ENCODE assay signal across 8 cellular contexts in genomic region chr3:171088984-171089754, GRCh38.
DNase-seq lines count a peak whose midpoint lies in the region; TF ChIP-seq lines count a peak whose summit lies in the region.

No MANE protein-coding gene starts in this region.

- in situ Hi-C loops in GM13977 (cut with MboI; ENCODE audit: low pct_unique_long_range_greater_than_20kb, low sequenced_read_pairs, unreplicated experiment), result no loop called here

- H3K9me3 ChIP-seq in mesodermal cell (ENCODE audit: control insufficient read depth, low read length), result no peaks in the 10 kb centered on the region

- H3K27ac ChIP-seq in mesodermal cell (ENCODE audit: low read depth, low read length, severe bottlenecking), result peak overlapping the region; percentile 47

- H3K4me3 ChIP-seq in choroid plexus epithelial cell (ENCODE audit: low read depth, low read length), result no peak overlapping the region
- no peak overlapping the region for H3K4me3 ChIP-seq in mesodermal cell (ENCODE audit: extremely low read depth, insufficient read depth, low read length, poor library complexity, severe bottlenecking)

- DNase-seq in DMS 273 treated with DMSO at 0.1 percent for 48 hours (lab: John Stamatoyannopoulos, UW) (peak; percentile 11), NCI-H1105 treated with DMSO at 0.1 percent for 48 hours (lab: John Stamatoyannopoulos, UW) (peak; percentile 41), choroid plexus epithelial cell (ENCODE audit: low read depth) (peak; percentile 82), NCI-H345 (lab: John Stamatoyannopoulos, UW) (no peak), NCI-H2171 (lab: John Stamatoyannopoulos, UW) (no peak), GM13977 (ENCODE audit: low spot score) (no peak), T-helper 9 cell (no peak)

- 75 to 100% methylated on average over 1 of the region's 2 CpGs for WGBS in mesodermal cell (ENCODE audit: insufficient coverage in 2 of 2), 2 experiments

- TF ChIP-seq CTCF in choroid plexus epithelial cell (conservative IDR thresholded peaks at IDR 0.05; ENCODE audit: low read depth, low read length), result no peak
- no peak for TF ChIP-seq CTCF in GM13977 (IDR thresholded peaks at IDR 0.05; ENCODE audit: extremely low read depth, insufficient read depth, missing control alignments)

- H3K4me1 ChIP-seq in mesodermal cell (ENCODE audit: control insufficient read depth, insufficient read depth, low read length, poor library complexity, severe bottlenecking), result peaks cover 44% of the 10 kb centered on the region

- peaks cover 30% of the 10 kb centered on the region for H3K36me3 ChIP-seq in mesodermal cell (ENCODE audit: control insufficient read depth, insufficient read depth, low read length)

Comparison
In these comparisons a context has a peak if more than half of its experiments do, and no peak if none do; other contexts are left out.
1. DNase-seq: peak in DMS 273 treated with DMSO at 0.1 percent for 48 hours (single experiment), NCI-H1105 treated with DMSO at 0.1 percent for 48 hours (single experiment) and choroid plexus epithelial cell (single experiment); none in NCI-H345 (single experiment), NCI-H2171 (single experiment), GM13977 (single experiment) and T-helper 9 cell (single experiment).